ENCODE assay signal across 13 cellular contexts in genomic region chr10:119849031-119849789, GRCh38. TPM values are rescaled to one million over a fixed set of nuclear protein-coding genes. Genes with fewer than 3 reads are reported as not detected.
A peak's percentile ranks its signal among the peaks of the same experiment; 100 is the strongest.
DNase-seq lines count a peak whose midpoint lies in the region; ATAC-seq and TF ChIP-seq lines count a peak whose summit lies in the region.
"Had no signal": no experiment of that assay in that cellular context is flagged by ENCODE, and none has a peak within 500 bp of the region (broad histone marks: within the 10 kb centered on the region; RNA-seq: fewer than 3 reads in every experiment).

No MANE protein-coding gene starts in this region.

- H3K4me3 ChIP-seq in AG04449 (ENCODE audit: low read depth, low read length) = no peak overlapping the region
- no peak overlapping the region for H3K4me3 ChIP-seq in HUES48 (ENCODE audit: low read depth, low read length)
- H3K4me3 ChIP-seq in brain microvascular endothelial cell (ENCODE audit: low read depth, low read length) = no peak overlapping the region
- H3K4me3 ChIP-seq: BLaER1 had no signal

- intact Hi-C loops in cardiac septum (cut with DNase I) = no loop called here

- H3K4me1 ChIP-seq in HUES48 (ENCODE audit: control insufficient read depth, insufficient read depth, low read length) = peaks cover 8% of the 10 kb centered on the region; the same call in 1 of the 2 replicates

- no peak for TF ChIP-seq CTCF in AG04449 (IDR thresholded peaks at IDR 0.05; ENCODE audit: insufficient read depth, low read length, missing control alignments)
- no peak for TF ChIP-seq CTCF in brain microvascular endothelial cell (IDR thresholded peaks at IDR 0.05; ENCODE audit: low read depth, low read length, missing control alignments)

- H3K9ac ChIP-seq in HUES48 (ENCODE audit: low read depth, low read length) = no peak overlapping the region
- H3K9ac ChIP-seq: BLaER1 had no signal

- no peak for ATAC-seq in GM18498 (IDR thresholded peaks at IDR 0.05; ENCODE audit: unreplicated experiment)
- ATAC-seq: left colon had no signal

- POLR2A ChIA-PET in AG04449 (lab: Yijun Ruan, JAX) = no interaction called here

- H3K36me3 ChIP-seq in HUES48 (ENCODE audit: control insufficient read depth, insufficient read depth, low read length) (peaks cover 93% of the 10 kb centered on the region), brain microvascular endothelial cell (replicated peaks) (peaks cover 28% of the 10 kb centered on the region)

- H3K27me3 ChIP-seq in HUES48 (ENCODE audit: control insufficient read depth, insufficient read depth, low read length) (no peaks in the 10 kb centered on the region), brain microvascular endothelial cell (replicated peaks) (no peaks in the 10 kb centered on the region)
- H3K27me3 ChIP-seq: BLaER1 had no signal

- CTCF ChIA-PET in AG04449 (lab: Yijun Ruan, JAX) = interaction anchor here (0.9 to 3.5 kb wide), 3 partner anchors 11 to 106 kb away, joined by 6 to 29 read pairs (median 22); no protein-coding TSS in a partner anchor

- no peaks in the 10 kb centered on the region for H3K9me3 ChIP-seq in HUES48 (ENCODE audit: control insufficient read depth, insufficient read depth, low read length)
- H3K9me3 ChIP-seq: BLaER1 had no signal

- in situ Hi-C loops in brain microvascular endothelial cell (cut with HindIII; ENCODE audit: low pct_ligation_motif_present, low sequenced_read_pairs) = no loop called here

- H3K27ac ChIP-seq in HUES48 (ENCODE audit: low read depth, low read length) = peak overlapping the region; percentile 75
- peak overlapping the region; percentile 61 for H3K27ac ChIP-seq in brain microvascular endothelial cell
- H3K27ac ChIP-seq: BLaER1 had no signal

- DNase-seq in AG04449 (ENCODE audit: low read depth, low spot score) = peak; percentile 46
- DNase-seq in brain microvascular endothelial cell = peak; percentile 41
- peak; percentile 72 for DNase-seq in kidney tubule cell (ENCODE audit: low spot score)
- no peak for DNase-seq in SHP77 treated with DMSO at 0.1 percent for 48 hours (lab: John Stamatoyannopoulos, UW)
- DNase-seq in cardiac septum (ENCODE audit: low spot score) = no peak
- no peak for DNase-seq in GM19238 (ENCODE audit: insufficient read length, low spot score)
- DNase-seq: left colon; NCI-H345; RPMI8226; stimulated activated CD8-positive, alpha-beta memory T cell treated with anti-CD3 and anti-CD28 coated beads, Interleukin-4, amount 100 ng/mL, for 48 hours had no signal

RNA-seq across cellular contexts. Expression of gene MCMBP, which starts 23.4 kb away (rescaled TPM):
- total RNA-seq in cardiac septum = 30.3 TPM

RNA-seq across cellular contexts. Expression of gene SEC23IP, which starts 43.3 kb away (rescaled TPM):
- 30.7 TPM for total RNA-seq in cardiac septum

Comparison
In these comparisons a context has a peak if more than half of its experiments do, and no peak if none do; other contexts are left out.
1. DNase-seq: peak in AG04449 (single experiment), brain microvascular endothelial cell (single experiment) and kidney tubule cell (single experiment); none in SHP77 treated with DMSO at 0.1 percent for 48 hours (single experiment), cardiac septum (single experiment) and GM19238 (single experiment).